ENCODE assay signal across 1 cellular context in the genomic region with DNA sequence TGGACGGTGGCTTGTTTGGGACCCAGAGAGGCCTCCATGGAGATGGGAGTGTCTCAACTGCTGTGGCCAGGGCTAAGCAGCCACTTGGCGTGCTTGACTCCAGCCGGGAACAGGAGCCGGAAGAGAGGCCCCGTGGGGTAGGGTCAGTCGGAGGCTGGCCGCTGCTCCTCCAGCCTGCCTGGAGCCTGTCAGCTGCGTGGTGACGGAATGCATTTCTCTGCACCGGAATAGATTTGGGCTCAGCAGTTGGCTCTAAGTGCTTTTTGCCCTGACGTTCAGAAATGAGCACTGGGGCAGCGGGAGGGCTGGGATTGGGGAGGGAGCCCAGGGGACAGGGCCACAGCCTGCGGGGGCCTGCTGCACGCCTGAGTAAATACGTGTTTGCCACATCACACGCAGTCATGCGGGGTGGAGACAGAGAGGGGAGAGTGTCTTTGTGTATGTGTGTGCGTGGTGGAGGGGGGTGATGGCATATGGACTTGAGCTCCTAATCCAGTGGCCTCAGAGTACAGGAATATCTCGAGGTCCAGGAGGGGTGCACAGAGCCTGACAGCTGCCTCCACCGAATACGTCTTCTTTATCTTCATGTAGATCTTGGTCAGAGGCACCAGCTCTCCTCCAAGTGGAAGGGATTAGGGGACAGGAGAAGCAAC.
TF ChIP-seq lines count a peak whose summit lies in the region.

No MANE protein-coding gene starts in this region.

TF ChIP-seq in K562, 482 proteins besides CTCF, POLR2A, EP300 and RAD21 (continued from another document):
- TF ChIP-seq ZBTB5 (IDR thresholded peaks at IDR 0.05): no peak
- TF ChIP-seq, protein P1, sequence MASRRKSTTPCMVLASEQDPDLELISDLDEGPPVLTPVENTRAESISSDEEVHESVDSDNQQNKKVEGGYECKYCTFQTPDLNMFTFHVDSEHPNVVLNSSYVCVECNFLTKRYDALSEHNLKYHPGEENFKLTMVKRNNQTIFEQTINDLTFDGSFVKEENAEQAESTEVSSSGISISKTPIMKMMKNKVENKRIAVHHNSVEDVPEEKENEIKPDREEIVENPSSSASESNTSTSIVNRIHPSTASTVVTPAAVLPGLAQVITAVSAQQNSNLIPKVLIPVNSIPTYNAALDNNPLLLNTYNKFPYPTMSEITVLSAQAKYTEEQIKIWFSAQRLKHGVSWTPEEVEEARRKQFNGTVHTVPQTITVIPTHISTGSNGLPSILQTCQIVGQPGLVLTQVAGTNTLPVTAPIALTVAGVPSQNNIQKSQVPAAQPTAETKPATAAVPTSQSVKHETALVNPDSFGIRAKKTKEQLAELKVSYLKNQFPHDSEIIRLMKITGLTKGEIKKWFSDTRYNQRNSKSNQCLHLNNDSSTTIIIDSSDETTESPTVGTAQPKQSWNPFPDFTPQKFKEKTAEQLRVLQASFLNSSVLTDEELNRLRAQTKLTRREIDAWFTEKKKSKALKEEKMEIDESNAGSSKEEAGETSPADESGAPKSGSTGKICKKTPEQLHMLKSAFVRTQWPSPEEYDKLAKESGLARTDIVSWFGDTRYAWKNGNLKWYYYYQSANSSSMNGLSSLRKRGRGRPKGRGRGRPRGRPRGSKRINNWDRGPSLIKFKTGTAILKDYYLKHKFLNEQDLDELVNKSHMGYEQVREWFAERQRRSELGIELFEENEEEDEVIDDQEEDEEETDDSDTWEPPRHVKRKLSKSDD (conservative IDR thresholded peaks at IDR 0.05; ENCODE audit: low read length): no peak
- TF ChIP-seq FOXK2 (conservative IDR thresholded peaks at IDR 0.05 in 1 of 2, IDR thresholded peaks at IDR 0.05 in 1 of 2; ENCODE audit: low read depth in 2 of 2): no peak
- 0 out of 2 replicates have a peak, but pooled peaks have one; percentile 49 for TF ChIP-seq ZC3H4 (CRISPR knock-in tag; IDR thresholded peaks at IDR 0.05; ENCODE audit: borderline replicate concordance)
